Comparison of ENCODE assay signal across 23 cellular contexts in genomic region chr1:5865056-5865455, GRCh38.
"Had no signal": no experiment of that assay in that cellular context is flagged by ENCODE, and none has a peak within 500 bp of the region (broad histone marks: within the 10 kb centered on the region; RNA-seq: fewer than 3 reads in every experiment).

No MANE protein-coding gene starts in this region.

- DNase-seq: colonic mucosa; cortex of kidney; effector CD8-positive, alpha-beta T cell; effector memory CD8-positive, alpha-beta T cell; endodermal cell; erythroblast; esophagus squamous epithelium; foreskin fibroblast; foreskin melanocyte; gastrocnemius medialis; glutamatergic neuron; heart right ventricle; hippocampal formation; left cardiac atrium; left lung; left ventricle myocardium superior; lower lobe of right lung; mesenchymal stem cell; mucosa of descending colon had no signal

- H3K4me1 Mint-ChIP-seq: endodermal cell, mesothelial cell of epicardium had no signal

- H3K4me1 ChIP-seq: colonic mucosa, esophagus squamous epithelium, gastrocnemius medialis, heart right ventricle, left lung, lower lobe of right lung had no signal

- H3K4me3 ChIP-seq: colonic mucosa, esophagus squamous epithelium, gastrocnemius medialis, heart right ventricle, left lung, lower lobe of right lung, mucosa of descending colon had no signal

- ATAC-seq: effector memory CD8-positive, alpha-beta T cell; esophagus mucosa; gastrocnemius medialis; left cardiac atrium; left lung; left ventricle myocardium superior; lower lobe of right lung; mucosa of descending colon had no signal

- H3K27me3 ChIP-seq: colonic mucosa, esophagus squamous epithelium, gastrocnemius medialis, heart right ventricle, left lung had no signal

- H3K27ac ChIP-seq: colonic mucosa, epithelial cell of prostate, esophagus squamous epithelium, gastrocnemius medialis, heart right ventricle, left lung, lower lobe of right lung had no signal

- H3K4me3 Mint-ChIP-seq: dendritic cell treated with granulocyte-macrophage colony-stimulating factor and Interleukin-4, amounts not matched to agents 40 ng/mL and 50 ng/mL, for 4 days; effector memory CD8-positive, alpha-beta T cell; endodermal cell; mesothelial cell of epicardium had no signal

- H3K27ac Mint-ChIP-seq: dendritic cell treated with granulocyte-macrophage colony-stimulating factor and Interleukin-4, amounts not matched to agents 40 ng/mL and 50 ng/mL, for 4 days; effector memory CD8-positive, alpha-beta T cell; endodermal cell; mesothelial cell of epicardium had no signal

- H3K36me3 ChIP-seq: colonic mucosa, gastrocnemius medialis had no signal

- H3K27me3 Mint-ChIP-seq: dendritic cell treated with granulocyte-macrophage colony-stimulating factor and Interleukin-4, amounts not matched to agents 40 ng/mL and 50 ng/mL, for 4 days; effector memory CD8-positive, alpha-beta T cell had no signal

- H3K9me3 ChIP-seq: colonic mucosa, esophagus squamous epithelium, gastrocnemius medialis, left lung, lower lobe of right lung, mucosa of descending colon had no signal
